Comparison of ENCODE assay signal across 10 cellular contexts in genomic region chr21:33267250-33267649, GRCh38. TPM values are rescaled to one million over a fixed set of nuclear protein-coding genes. Genes with fewer than 3 reads are reported as not detected.
A peak's percentile ranks its signal among the peaks of the same experiment; 100 is the strongest.
DNase-seq lines count a peak whose midpoint lies in the region; ATAC-seq, FAIRE-seq and TF ChIP-seq lines count a peak whose summit lies in the region.
"Had no signal": no experiment of that assay in that cellular context is flagged by ENCODE, and none has a peak within 500 bp of the region (broad histone marks: within the 10 kb centered on the region; RNA-seq: fewer than 3 reads in every experiment).

No MANE protein-coding gene starts in this region.

- H3K18ac ChIP-seq in mesenchymal stem cell (ENCODE audit: low read depth in 1 of 2, low read length in 2 of 2): no peak overlapping the region

- no peak for FAIRE-seq in astrocyte (lab: Jason Lieb, UNC)
- FAIRE-seq: colon had no signal

- H2BK12ac ChIP-seq in mesenchymal stem cell (ENCODE audit: low read length in 2 of 2): no peak overlapping the region

- intact Hi-C loops in heart right ventricle (cut with DNase I) (loop anchor here in 2 of 10 donors (2.0 to 10.0 kb wide), 2 partner anchors 22 to 58 kb away; partner anchors contain the start of gene IFNAR1 (in 1 of the 2)), left ventricle myocardium superior (cut with micrococcal nuclease) (no loop called here), upper lobe of right lung (cut with DNase I) (no loop called here)

- no peak overlapping the region for H4K8ac ChIP-seq in mesenchymal stem cell (ENCODE audit: low read length)

- H2BK120ac ChIP-seq in mesenchymal stem cell (ENCODE audit: low read depth, low read length): no peak overlapping the region

- no peak overlapping the region for H2BK5ac ChIP-seq in mesenchymal stem cell (ENCODE audit: low read depth, low read length, poor library complexity, severe bottlenecking)

- H3K9me3 ChIP-seq in heart right ventricle (no peaks in the 10 kb centered on the region), astrocyte (ENCODE audit: insufficient read depth, low read depth, low read length) (no peaks in the 10 kb centered on the region), mesenchymal stem cell (ENCODE audit: control insufficient read depth, low read length) (no peaks in the 10 kb centered on the region), upper lobe of right lung (no peaks in the 10 kb centered on the region)

- H3K36me3 ChIP-seq in heart right ventricle: peaks cover 0 to 73% (median 10%) of the 10 kb centered on the region in 9 donors
- H3K36me3 ChIP-seq in astrocyte (ENCODE audit: insufficient read depth, low read length): peaks cover 10% of the 10 kb centered on the region
- H3K36me3 ChIP-seq in mesenchymal stem cell (ENCODE audit: control insufficient read depth in 1 of 2, insufficient read depth in 2 of 2, low read depth in 1 of 2, low read length in 2 of 2): peaks cover 21 to 40% of the 10 kb centered on the region in 2 experiments
- peaks cover 13% of the 10 kb centered on the region for H3K36me3 ChIP-seq in upper lobe of right lung

- H3K4ac ChIP-seq in mesenchymal stem cell (ENCODE audit: low read depth in 1 of 2, low read length in 2 of 2): no peak overlapping the region

- DNase-seq in heart right ventricle (no peak), left ventricle myocardium superior (no peak), astrocyte (ENCODE audit: low read depth) (no peak), mesenchymal stem cell (no peak), upper lobe of right lung (no peak), pons (ENCODE audit: low spot score) (no peak), NCI-H146 (lab: John Stamatoyannopoulos, UW) (no peak), T1000 (lab: John Stamatoyannopoulos, UW) (no peak)
- DNase-seq: NCI-H1436 had no signal

- H3K14ac ChIP-seq in mesenchymal stem cell (ENCODE audit: low read length in 2 of 2): no peak overlapping the region

- no peak for TF ChIP-seq CTCF in heart right ventricle (IDR thresholded peaks at IDR 0.05)
- no peak for TF ChIP-seq CTCF in astrocyte (IDR thresholded peaks at IDR 0.05; ENCODE audit: insufficient read depth, low read depth, low read length)
- no peak for TF ChIP-seq CTCF in upper lobe of right lung (IDR thresholded peaks at IDR 0.05)

- H3K4me3 ChIP-seq in heart right ventricle (peak overlapping the region; percentile 54 to 96 (median 83)), astrocyte (ENCODE audit: insufficient read depth, low read depth, low read length) (peak overlapping the region; percentile 76), mesenchymal stem cell (ENCODE audit: insufficient read depth in 1 of 2, low read depth in 1 of 2, low read length in 2 of 2) (peak overlapping the region in 1 of 2 experiments; percentile 77), upper lobe of right lung (peak overlapping the region; percentile 88)

- 78 to 84% methylated on average over 7 of the region's 7 CpGs for WGBS in heart right ventricle, 2 donors
- WGBS in mesenchymal stem cell: 100% methylated on average over 1 of the region's 7 CpGs

- no peak overlapping the region for H4K91ac ChIP-seq in mesenchymal stem cell (ENCODE audit: low read length)

- peak overlapping the region; percentile 69 for H3K27ac Mint-ChIP-seq in astrocyte (ENCODE audit: unreplicated experiment)

- H3K27ac ChIP-seq in heart right ventricle (peak overlapping the region in 9 of 10 donors; percentile 70 to 98 (median 86)), astrocyte (ENCODE audit: low read depth, low read length) (no peak overlapping the region), mesenchymal stem cell (ENCODE audit: low read length, poor library complexity, severe bottlenecking) (no peak overlapping the region), upper lobe of right lung (peak overlapping the region; percentile 91)

- peak in 1 of 8 donors; percentile 7 for ATAC-seq in heart right ventricle
- no peak for ATAC-seq in left ventricle myocardium superior
- ATAC-seq in upper lobe of right lung: no peak

- peaks cover 0 to 65% (median 18%) of the 10 kb centered on the region in 9 donors for H3K4me1 ChIP-seq in heart right ventricle
- peaks cover 5% of the 10 kb centered on the region for H3K4me1 ChIP-seq in astrocyte (ENCODE audit: insufficient read depth, low read length)
- peaks cover 11% of the 10 kb centered on the region for H3K4me1 ChIP-seq in mesenchymal stem cell (ENCODE audit: control insufficient read depth, insufficient read depth, low read depth, low read length)
- H3K4me1 ChIP-seq in upper lobe of right lung: peaks cover 36% of the 10 kb centered on the region

- no peaks in the 10 kb centered on the region for H3K27me3 Mint-ChIP-seq in astrocyte (ENCODE audit: low read depth, unreplicated experiment)

- H3K79me1 ChIP-seq in mesenchymal stem cell (replicated peaks; ENCODE audit: low read length, poor library complexity, severe bottlenecking): peaks cover 28% of the 10 kb centered on the region

- no peak overlapping the region for H2BK15ac ChIP-seq in mesenchymal stem cell (ENCODE audit: low read depth, poor library complexity, severe bottlenecking)

- H4K20me1 ChIP-seq in astrocyte (ENCODE audit: insufficient read depth, low read length): peaks cover 11% of the 10 kb centered on the region

- H2AK5ac ChIP-seq in mesenchymal stem cell (ENCODE audit: low read length, severe bottlenecking): no peak overlapping the region

- no peaks in the 10 kb centered on the region for H3K9me3 Mint-ChIP-seq in astrocyte (ENCODE audit: unreplicated experiment)

- peaks cover 5% of the 10 kb centered on the region for H3K79me2 ChIP-seq in astrocyte (ENCODE audit: insufficient read depth, low read length)

- H2AFZ ChIP-seq in astrocyte (ENCODE audit: low read depth, low read length) (peak overlapping the region; percentile 85), mesenchymal stem cell (ENCODE audit: low read depth, low read length) (no peak overlapping the region)

- H3K4me2 ChIP-seq in astrocyte (ENCODE audit: low read length) (peak overlapping the region; percentile 86), mesenchymal stem cell (ENCODE audit: low read length, poor library complexity, severe bottlenecking) (peak overlapping the region; percentile 94)

- peaks cover 12% of the 10 kb centered on the region for H3K4me1 Mint-ChIP-seq in astrocyte (ENCODE audit: low read depth, unreplicated experiment)

- H3K4me3 Mint-ChIP-seq in astrocyte (ENCODE audit: unreplicated experiment): peak overlapping the region; percentile 96

- peaks cover 8% of the 10 kb centered on the region for H3K36me3 Mint-ChIP-seq in astrocyte (ENCODE audit: low read depth, unreplicated experiment)

- H3K23ac ChIP-seq in mesenchymal stem cell (ENCODE audit: low read length in 2 of 2): no peak overlapping the region

- H3K9ac ChIP-seq in astrocyte (ENCODE audit: low read length) (peak overlapping the region; percentile 87), mesenchymal stem cell (ENCODE audit: low read length) (peak overlapping the region; percentile 93)

- H3K27me3 ChIP-seq in heart right ventricle (no peaks in the 10 kb centered on the region), astrocyte (ENCODE audit: insufficient read depth, low read length) (no peaks in the 10 kb centered on the region), mesenchymal stem cell (ENCODE audit: control insufficient read depth in 1 of 2, insufficient read depth in 1 of 2, low read length in 2 of 2) (no peaks in the 10 kb centered on the region), upper lobe of right lung (no peaks in the 10 kb centered on the region)

RNA-seq across cellular contexts. Expression of gene IL10RB, which starts 1.1 kb away (rescaled TPM):
- 10 to 100 TPM in 1 of 10 donors, 1 to 10 TPM in 9; 4.1 to 16.8 (median 6.9) TPM for total RNA-seq in heart right ventricle
- polyA plus RNA-seq in heart right ventricle: 10 to 100 TPM; 11.9 to 12.1 TPM
- total RNA-seq in left ventricle myocardium superior: 6.3 TPM
- 14.0 and 17.0 TPM in 2 replicates for total RNA-seq in astrocyte
- polyA plus RNA-seq in mesenchymal stem cell (2013, experiment 1 of 2): 30.1 TPM
- polyA plus RNA-seq in mesenchymal stem cell (2013, experiment 2 of 2): 31.4 TPM
- total RNA-seq in upper lobe of right lung: 47.1 TPM

RNA-seq across cellular contexts. Expression of gene IFNAR2, which starts 37.5 kb away (rescaled TPM):
- total RNA-seq in heart right ventricle (10 to 100 TPM in 6 of 10 donors, 1 to 10 TPM in 4; 6.7 to 22.9 (median 10.4) TPM), left ventricle myocardium superior (9.2 TPM), astrocyte (23.3 and 26.7 TPM in 2 replicates), upper lobe of right lung (32.4 TPM)
- 10 to 100 TPM; 10.3 to 14.3 TPM for polyA plus RNA-seq in heart right ventricle
- 16.9 TPM for polyA plus RNA-seq in mesenchymal stem cell (2013, experiment 1 of 2)
- polyA plus RNA-seq in mesenchymal stem cell (2013, experiment 2 of 2): 17.9 TPM

RNA-seq across cellular contexts. Expression of gene IFNAR1, which starts 57.5 kb away (rescaled TPM):
- total RNA-seq in heart right ventricle (10 to 100 TPM; 16.5 to 38.5 (median 23.9) TPM), left ventricle myocardium superior (23.6 TPM), astrocyte (42.9 and 44.0 TPM in 2 replicates), upper lobe of right lung (72.1 TPM)
- 10 to 100 TPM in 1 of 2 donors, 1 to 10 TPM in 1; 7.4 to 10.1 TPM for polyA plus RNA-seq in heart right ventricle
- 40.6 TPM for polyA plus RNA-seq in mesenchymal stem cell (2013, experiment 1 of 2)
- 40.4 TPM for polyA plus RNA-seq in mesenchymal stem cell (2013, experiment 2 of 2)

Comparison
In these comparisons a context has a peak if more than half of its experiments do, and no peak if none do; other contexts are left out.
1. H3K27ac ChIP-seq: peak in heart right ventricle (9 of 10) and upper lobe of right lung (single experiment); none in astrocyte (single experiment) and mesenchymal stem cell (single experiment).